In genomic region chr7:101602484-101603241, GRCh38 we compare ENCODE assay signal across 8 cellular contexts. TPM values are rescaled to one million over a fixed set of nuclear protein-coding genes. Genes with fewer than 3 reads are reported as not detected.
DNase-seq lines count a peak whose midpoint lies in the region; ATAC-seq and TF ChIP-seq lines count a peak whose summit lies in the region.

No MANE protein-coding gene starts in this region.

- H3K9me3 ChIP-seq in GM23248 (ENCODE audit: low read depth) (no peaks in the 10 kb centered on the region), colonic mucosa (no peaks in the 10 kb centered on the region), right lobe of liver (no peaks in the 10 kb centered on the region)

- TF ChIP-seq CTCF in BJ (IDR thresholded peaks at IDR 0.05; ENCODE audit: insufficient read depth, low read depth, low read length), result peak; percentile 98
- peak; percentile 84 for TF ChIP-seq CTCF in colonic mucosa (IDR thresholded peaks at IDR 0.05)
- peak; percentile 81 to 96 (median 94) for TF ChIP-seq CTCF in right lobe of liver (IDR thresholded peaks at IDR 0.05)

- H3K4me1 ChIP-seq in GM23248 (ENCODE audit: insufficient read depth) (no peaks in the 10 kb centered on the region), colonic mucosa (no peaks in the 10 kb centered on the region), right lobe of liver (no peaks in the 10 kb centered on the region)

- no peaks in the 10 kb centered on the region for H3K79me2 ChIP-seq in GM23248 (ENCODE audit: insufficient read depth)

- H3K4me2 ChIP-seq in GM23248 (ENCODE audit: unreplicated experiment), result no peak overlapping the region

- no peak for DNase-seq in BJ (ENCODE audit: low read depth)
- DNase-seq in GM23248, result peak; percentile 81
- DNase-seq in NCI-H345 (lab: John Stamatoyannopoulos, UW), result peak; percentile 53
- DNase-seq in activated CD4-positive, alpha-beta T cell treated with anti-CD3 and anti-CD28 coated beads for 4 hours, result peak; percentile 53 to 65
- DNase-seq in colonic mucosa, result peak; percentile 83
- DNase-seq in right lobe of liver, result peak; percentile 75 to 79 (median 78)
- peak; percentile 9 to 56 (median 34) for DNase-seq in stimulated activated CD4-positive, alpha-beta T cell treated with anti-CD3 and anti-CD28 coated beads, TNF-alpha, amount 100 ng/mL, for 1 hour (ENCODE audit: low read depth in 3 of 3, low spot score in 1 of 3)

- H3F3A ChIP-seq in GM23248 (ENCODE audit: insufficient read depth), result no peaks in the 10 kb centered on the region

- intact Hi-C loops in colonic mucosa (cut with DNase I) (loop anchor here (10.0 kb wide), 2 partner anchors 212 to 632 kb away; partner anchors contain the start of gene CUX1), right lobe of liver (cut with DNase I) (no loop called here)

- 31 to 32% methylated on average over 22 to 25 of the region's 25 CpGs for WGBS in GM23248 (ENCODE audit: low coverage in 1 of 2, low lambda C conversion rate in 2 of 2, missing lambda C conversion rate in 2 of 2), 2 experiments
- WGBS in right lobe of liver (ENCODE audit: insufficient coverage, low coverage, low lambda C conversion rate, missing lambda C conversion rate), result 0% methylated on average over 2 of the region's 25 CpGs

- POLR2A ChIA-PET in BJ (lab: Charles Lee), result no interaction called here

- TF ChIP-seq POLR2A in right lobe of liver (IDR thresholded peaks at IDR 0.05), result no peak

- H3K27ac ChIP-seq in GM23248 (no peak overlapping the region), colonic mucosa (no peak overlapping the region), right lobe of liver (no peak overlapping the region)

- H3K36me3 ChIP-seq in BJ (ENCODE audit: control insufficient read depth, insufficient read depth, low read length) (no peaks in the 10 kb centered on the region), GM23248 (ENCODE audit: low read depth) (no peaks in the 10 kb centered on the region), colonic mucosa (no peaks in the 10 kb centered on the region), right lobe of liver (no peaks in the 10 kb centered on the region)

- H3K4me3 ChIP-seq in BJ (ENCODE audit: low read depth, low read length) (no peak overlapping the region), GM23248 (no peak overlapping the region), colonic mucosa (no peak overlapping the region), right lobe of liver (no peak overlapping the region)

- H3K9me2 ChIP-seq in GM23248 (ENCODE audit: insufficient read depth), result no peaks in the 10 kb centered on the region

- in situ Hi-C loops in GM23248 (cut with MboI), result no loop called here

- H3K27me3 ChIP-seq in BJ (ENCODE audit: control insufficient read depth, insufficient read depth, low read length) (no peaks in the 10 kb centered on the region), GM23248 (replicated peaks; ENCODE audit: insufficient read depth) (no peaks in the 10 kb centered on the region), colonic mucosa (no peaks in the 10 kb centered on the region), right lobe of liver (no peaks in the 10 kb centered on the region)

- H3K9ac ChIP-seq in GM23248, result no peak overlapping the region
- no peak overlapping the region for H3K9ac ChIP-seq in colonic mucosa (ENCODE audit: low read depth in 2 of 2, low read length in 2 of 2)

- CTCF ChIA-PET in BJ (lab: Yijun Ruan, JAX), result interaction anchor here (0.6 to 2.9 kb wide), 35 partner anchors 9 to 669 kb away, joined by 3 to 30 read pairs (median 6); no protein-coding TSS in a partner anchor

- H4K20me1 ChIP-seq in GM23248 (ENCODE audit: insufficient read depth), result no peaks in the 10 kb centered on the region

- ATAC-seq in right lobe of liver (peak; percentile 87 to 96 (median 94)), GM18520 (IDR thresholded peaks at IDR 0.05; ENCODE audit: unreplicated experiment) (no peak)

- no peak overlapping the region for H2AFZ ChIP-seq in GM23248

RNA-seq across cellular contexts. Expression of gene MYL10, which starts 26.4 kb away (rescaled TPM):
- 0.07 and 0.18 TPM in 2 replicates for polyA plus RNA-seq in BJ (2011; rRNA removed)
- polyA minus RNA-seq in BJ (2011; rRNA and poly(A)+ RNA removed), result not detected in 2 replicates
- not detected in 2 replicates for total RNA-seq in GM23248 (2014; rRNA removed; shearing (Covaris generic))
- polyA plus RNA-seq in GM23248 (2016; fragmentation: Nextera tagmentation; extraction: Ambion mirVana), result not detected in 2 replicates
- total RNA-seq in colonic mucosa, result not detected
- total RNA-seq in right lobe of liver, result not detected
